Comparison of ENCODE assay signal across 19 cellular contexts in the genomic region with DNA sequence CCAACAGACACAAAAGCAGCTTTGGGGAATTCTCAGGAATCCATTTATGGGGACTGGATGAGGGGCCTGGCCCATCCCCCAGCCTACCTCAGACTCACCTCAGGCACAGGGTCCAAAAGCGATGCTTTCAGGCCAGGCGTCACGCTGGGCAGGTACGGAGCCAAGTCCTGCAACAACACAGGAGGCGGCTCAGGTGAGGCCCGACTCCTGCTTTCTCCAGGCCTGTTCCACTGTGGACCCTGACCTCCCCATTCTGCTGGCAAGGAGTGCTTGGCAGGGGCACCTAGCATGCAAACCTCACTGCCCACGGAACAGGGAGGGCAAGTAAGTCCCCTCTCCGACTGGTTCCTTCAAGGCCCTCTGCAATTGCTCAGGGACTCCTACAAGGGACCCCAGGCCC. TPM values are rescaled to one million over a fixed set of nuclear protein-coding genes. Genes with fewer than 3 reads are reported as not detected.
DNase-seq lines count a peak whose midpoint lies in the region; ATAC-seq, FAIRE-seq and TF ChIP-seq lines count a peak whose summit lies in the region.
"Had no signal": no experiment of that assay in that cellular context is flagged by ENCODE, and none has a peak within 500 bp of the region (broad histone marks: within the 10 kb centered on the region; RNA-seq: fewer than 3 reads in every experiment).

No MANE protein-coding gene starts in this region.

- 0 out of 2 replicates have a peak, but pooled peaks have one; percentile 16 for TF ChIP-seq POLR2A in K562 (conservative IDR thresholded peaks at IDR 0.05)

- H3K27ac ChIP-seq in 22Rv1 (0 out of 2 replicates have a peak overlapping the region, but pooled peaks have one; percentile 88), K562 (ENCODE audit: extremely low read depth, low read depth, low read length) (no peak overlapping the region), neuronal stem cell (replicated peaks; ENCODE audit: low read length) (no peak overlapping the region), neural progenitor cell (no peak overlapping the region)
- H3K27ac ChIP-seq: GM23248 had no signal

- H2BK120ac ChIP-seq in neuronal stem cell (ENCODE audit: low read depth, low read length), result no peak overlapping the region

- H3K27me3 ChIP-seq in K562 (ENCODE audit: control insufficient read depth in 2 of 2, insufficient read depth in 2 of 2, low read length in 2 of 2), result no peaks in the 10 kb centered on the region
- H3K27me3 ChIP-seq in neuronal stem cell (ENCODE audit: control insufficient read depth in 3 of 3, insufficient read depth in 3 of 3, low read depth in 1 of 3, low read length in 3 of 3), result no peaks in the 10 kb centered on the region
- H3K27me3 ChIP-seq in neural progenitor cell, result no peaks in the 10 kb centered on the region

- H3K79me2 ChIP-seq in K562 (ENCODE audit: control insufficient read depth, insufficient read depth, low read length), result no peaks in the 10 kb centered on the region
- H3K79me2 ChIP-seq in neural progenitor cell (ENCODE audit: low read depth), result no peaks in the 10 kb centered on the region

- H3K79me1 ChIP-seq in neuronal stem cell (ENCODE audit: low read depth, low read length), result peaks cover 7% of the 10 kb centered on the region

- no peak overlapping the region for H3K14ac ChIP-seq in neuronal stem cell (ENCODE audit: low read length)

- H3K27ac Mint-ChIP-seq in neural progenitor cell, result no peak overlapping the region

- peaks cover 2% of the 10 kb centered on the region for H3K27me3 Mint-ChIP-seq in neural progenitor cell (ENCODE audit: insufficient read depth, low read depth)
- H3K27me3 Mint-ChIP-seq: CD4-positive, alpha-beta memory T cell had no signal

- in situ Hi-C loops in K562 (cut with MboI), result no loop called here

- peaks cover 36% of the 10 kb centered on the region for H3K36me3 Mint-ChIP-seq in neural progenitor cell

- no peak overlapping the region for H4K8ac ChIP-seq in neuronal stem cell (ENCODE audit: low read depth, low read length)

- no peaks in the 10 kb centered on the region for H3K9me3 Mint-ChIP-seq in neural progenitor cell
- H3K9me3 Mint-ChIP-seq: CD4-positive, alpha-beta memory T cell had no signal

- CTCF ChIA-PET in K562 (lab: Yijun Ruan, JAX; ENCODE audit: low intra/inter-chr PET ratio), result no interaction called here

- no peak for DNase-seq in K562 (ENCODE audit: extremely low read depth in 1 of 4, low spot score in 3 of 4)
- DNase-seq in left lobe of liver (ENCODE audit: low spot score), result peak; percentile 83
- DNase-seq in neuronal stem cell (ENCODE audit: low spot score), result no peak
- DNase-seq in glomerular visceral epithelial cell (ENCODE audit: extremely low spot score), result no peak
- DNase-seq in neural progenitor cell (ENCODE audit: low spot score), result no peak
- DNase-seq: C1 segment of cervical spinal cord; Calu3; CD4-positive, alpha-beta memory T cell; COR-L47; DMS53; DMS79 treated with DMSO at 0.1 percent for 48 hours; GF-D8; GM23248; H7; HCEC 1CT had no signal

- H3K4me3 Mint-ChIP-seq in neural progenitor cell, result no peak overlapping the region
- H3K4me3 Mint-ChIP-seq: CD4-positive, alpha-beta memory T cell had no signal

- no peaks in the 10 kb centered on the region for H3K4me1 ChIP-seq in K562 (replicated peaks in 1 of 2; ENCODE audit: control insufficient read depth in 2 of 2, insufficient read depth in 2 of 2, low read length in 2 of 2)
- H3K4me1 ChIP-seq in neuronal stem cell (ENCODE audit: control insufficient read depth in 2 of 2, insufficient read depth in 1 of 2, low read depth in 1 of 2, low read length in 2 of 2), result no peaks in the 10 kb centered on the region
- no peaks in the 10 kb centered on the region for H3K4me1 ChIP-seq in neural progenitor cell

- no peak for TF ChIP-seq RAD21 in K562 (CRISPR knock-in tag; conservative IDR thresholded peaks at IDR 0.05 in 1 of 2, IDR thresholded peaks at IDR 0.05 in 1 of 2)

- H3F3A ChIP-seq in neural progenitor cell (ENCODE audit: low read depth), result no peaks in the 10 kb centered on the region

- H3K4me3 ChIP-seq in K562 (no peak overlapping the region), neuronal stem cell (ENCODE audit: low read length in 2 of 2) (peak overlapping the region in 1 of 2 donors; percentile 48), neural progenitor cell (no peak overlapping the region)
- H3K4me3 ChIP-seq: GM23248 had no signal

- H2AK5ac ChIP-seq in neuronal stem cell (ENCODE audit: low read depth, low read length), result no peak overlapping the region

- no peak for TF ChIP-seq EP300 in K562 (IDR thresholded peaks at IDR 0.05; ENCODE audit: low read length)

- no peak overlapping the region for H3K4ac ChIP-seq in neuronal stem cell (ENCODE audit: low read length)

- H3K18ac ChIP-seq in neuronal stem cell (ENCODE audit: low read length), result no peak overlapping the region

- WGBS in K562 (ENCODE audit: insufficient coverage, low coverage, missing lambda C conversion rate), result 99% methylated on average over 8 of the region's 8 CpGs
- WGBS in neuronal stem cell (ENCODE audit: extremely low coverage in 2 of 2, insufficient read length in 2 of 2, insufficient replicate concordance in 1 of 2), 2 donors, result no CpG with 5 or more reads among the region's 8 CpGs

- TF ChIP-seq CTCF in 22Rv1 (IDR thresholded peaks at IDR 0.05) (no peak), K562 (IDR thresholded peaks at IDR 0.05 in 2 of 3, conservative IDR thresholded peaks at IDR 0.05 in 1 of 3; ENCODE audit: insufficient read depth in 2 of 3, low read depth in 1 of 3, low read length in 3 of 3) (no peak), neural progenitor cell (IDR thresholded peaks at IDR 0.05) (no peak)

- POLR2A ChIA-PET in K562 (lab: Yijun Ruan, JAX), result no interaction called here

- H4K20me1 ChIP-seq in K562 (replicated peaks; ENCODE audit: control insufficient read depth, insufficient read depth, low read length), result no peaks in the 10 kb centered on the region
- no peaks in the 10 kb centered on the region for H4K20me1 ChIP-seq in neural progenitor cell (ENCODE audit: low read depth)

- peaks cover 3% of the 10 kb centered on the region for H3K9me1 ChIP-seq in K562 (ENCODE audit: control insufficient read depth, insufficient read depth, low read length)

- no peak for FAIRE-seq in K562 (lab: Jason Lieb, UNC)
- FAIRE-seq: GM12892, H1 had no signal

- no peak overlapping the region for H3K4me2 ChIP-seq in K562 (ENCODE audit: insufficient read depth, low read length)
- H3K4me2 ChIP-seq in neuronal stem cell (ENCODE audit: insufficient read depth, low read length, poor library complexity, severe bottlenecking), result no peak overlapping the region
- H3K4me2 ChIP-seq in neural progenitor cell, result no peak overlapping the region

- no peak overlapping the region for H2BK5ac ChIP-seq in neuronal stem cell (ENCODE audit: low read length)

- H3K36me3 ChIP-seq in K562 (ENCODE audit: control insufficient read depth, insufficient read depth, low read length) (peaks cover 97% of the 10 kb centered on the region), neuronal stem cell (replicated peaks in 1 of 2; ENCODE audit: control insufficient read depth in 2 of 2, insufficient read depth in 2 of 2, low read length in 2 of 2) (peaks cover 64 to 100% of the 10 kb centered on the region in 2 donors), neural progenitor cell (no peaks in the 10 kb centered on the region)

- intact Hi-C loops in K562 (cut with micrococcal nuclease), result no loop called here

- peak overlapping the region; percentile 83 for H3K23ac ChIP-seq in neuronal stem cell (ENCODE audit: low read depth, low read length, poor library complexity)

- BruUV-seq in K562 (replicated peaks; lab: Mats Ljungman, UMichigan), result no TSS peak

- H2BK12ac ChIP-seq in neuronal stem cell (ENCODE audit: low read length), result no peak overlapping the region

- H3K4me1 Mint-ChIP-seq in neural progenitor cell, result no peaks in the 10 kb centered on the region
- H3K4me1 Mint-ChIP-seq: CD4-positive, alpha-beta memory T cell had no signal

- H3K9ac ChIP-seq in K562 (ENCODE audit: insufficient read depth in 1 of 2, low read depth in 2 of 2, low read length in 2 of 2) (no peak overlapping the region), neuronal stem cell (ENCODE audit: low read depth, low read length, poor library complexity) (no peak overlapping the region), neural progenitor cell (no peak overlapping the region)
- H3K9ac ChIP-seq: GM23248 had no signal

- ATAC-seq in K562 (no peak), left lobe of liver (peak; percentile 95), HG02885 (IDR thresholded peaks at IDR 0.05; ENCODE audit: poor library complexity, unreplicated experiment) (no peak)

- H2BK15ac ChIP-seq in neuronal stem cell (ENCODE audit: low read length), result no peak overlapping the region

- H2AFZ ChIP-seq in K562 (ENCODE audit: low read depth, low read length) (no peak overlapping the region), neuronal stem cell (ENCODE audit: low read length) (no peak overlapping the region), neural progenitor cell (replicated peaks) (no peak overlapping the region)
- H2AFZ ChIP-seq: GM23248 had no signal

- H3K9me3 ChIP-seq in K562 (replicated peaks; ENCODE audit: control insufficient read depth, insufficient read depth, low read depth, low read length) (no peaks in the 10 kb centered on the region), neuronal stem cell (replicated peaks in 1 of 2; ENCODE audit: control insufficient read depth in 2 of 2, insufficient read depth in 1 of 2, low read depth in 1 of 2, low read length in 2 of 2) (peaks cover 0 to 2% of the 10 kb centered on the region in 2 donors), neural progenitor cell (ENCODE audit: low read depth) (no peaks in the 10 kb centered on the region)

- no peak overlapping the region for H4K91ac ChIP-seq in neuronal stem cell (ENCODE audit: low read depth, low read length, poor library complexity)

RNA-seq across cellular contexts. Expression of gene RAB35, which starts 28.6 kb away (rescaled TPM):
- 15.2 and 30.6 TPM in 2 replicates for total RNA-seq in K562 (2011; cell fraction: chromatin; rRNA removed; ENCODE audit: low replicate concordance)
- 19.2 and 20.5 TPM in 2 replicates for total RNA-seq in K562 (2011; cell fraction: nucleolus; rRNA removed)
- total RNA-seq in K562 (2011; cell fraction: nucleoplasm; rRNA removed), result 14.8 and 17.9 TPM in 2 replicates
- 38.9 and 47.9 TPM in 2 replicates for total RNA-seq in K562 (2014; rRNA removed)
- total RNA-seq in K562 (2014; rRNA removed; fragmentation: Illumina TruSeq; extraction: Trizol), result 19.5 and 22.9 TPM in 2 replicates
- total RNA-seq in K562 (2015; rRNA removed; fragmentation: Illumina TruSeq; extraction: Trizol), result 36.0 and 36.6 TPM in 2 replicates
- 66.8 and 76.3 TPM in 2 replicates for total RNA-seq in K562 (2021)
- 32.4 and 45.4 TPM in 2 replicates for polyA plus RNA-seq in K562 (2011; rRNA removed)
- polyA plus RNA-seq in K562 (2011; cell fraction: cytosol; rRNA removed), result 39.4 and 72.9 TPM in 2 replicates
- polyA plus RNA-seq in K562 (2011; cell fraction: nucleus; rRNA removed), result 23.4 and 33.0 TPM in 2 replicates
- polyA plus RNA-seq in K562 (2012), result 42.4 and 50.7 TPM in 2 replicates
- 42.0 and 54.4 TPM in 2 replicates for polyA plus RNA-seq in K562 (2014; fragmentation: Illumina TruSeq; extraction: Trizol)
- under 1 TPM; 0.65 to 0.94 TPM for polyA plus RNA-seq in K562 (2014; fragmentation: Nextera tagmentation; extraction: Ambion mirVana)
- 49.1 and 50.6 TPM in 2 replicates for polyA plus RNA-seq in K562 (2014; rRNA removed)
- polyA minus RNA-seq in K562 (2011; rRNA and poly(A)+ RNA removed), result 50.9 and 115 TPM in 2 replicates
- 29.8 and 41.0 TPM in 2 replicates for polyA minus RNA-seq in K562 (2011; cell fraction: cytosol; rRNA and poly(A)+ RNA removed)
- polyA minus RNA-seq in K562 (2011; cell fraction: nucleus; rRNA and poly(A)+ RNA removed), result 6.7 and 6.9 TPM in 2 replicates
- total RNA-seq in left lobe of liver, result 16.1 TPM
- polyA plus RNA-seq in neuronal stem cell (2013, experiment 1 of 2), result 26.6 TPM
- polyA plus RNA-seq in neuronal stem cell (2013, experiment 2 of 2), result 25.6 TPM
- total RNA-seq in neural progenitor cell (ENCODE audit: low replicate concordance), result 17.5 and 24.5 TPM in 2 replicates

RNA-seq across cellular contexts. Expression of gene GCN1, which starts 49.4 kb away (rescaled TPM):
- total RNA-seq in K562 (2011; cell fraction: chromatin; rRNA removed; ENCODE audit: low replicate concordance), result 689 and 1,391 TPM in 2 replicates
- total RNA-seq in K562 (2011; cell fraction: nucleolus; rRNA removed), result 533 and 578 TPM in 2 replicates
- total RNA-seq in K562 (2011; cell fraction: nucleoplasm; rRNA removed), result 336 and 477 TPM in 2 replicates
- total RNA-seq in K562 (2014; rRNA removed) (96.4 and 124 TPM in 2 replicates), K562 (2014; rRNA removed; fragmentation: Illumina TruSeq; extraction: Trizol) (48.2 and 49.7 TPM in 2 replicates), K562 (2015; rRNA removed; fragmentation: Illumina TruSeq; extraction: Trizol) (51.5 and 54.4 TPM in 2 replicates), K562 (2021) (172 and 190 TPM in 2 replicates), left lobe of liver (42.7 TPM), neural progenitor cell (ENCODE audit: low replicate concordance) (60.9 and 74.3 TPM in 2 replicates)
- polyA plus RNA-seq in K562 (2011; rRNA removed) (51.7 and 78.4 TPM in 2 replicates), K562 (2014; fragmentation: Illumina TruSeq; extraction: Trizol) (81.4 and 108 TPM in 2 replicates), K562 (2014; fragmentation: Nextera tagmentation; extraction: Ambion mirVana) (10 to 100 TPM; 11.9 to 18.2 TPM), K562 (2014; rRNA removed) (78.4 and 94.0 TPM in 2 replicates)
- 52.9 and 58.6 TPM in 2 replicates for polyA plus RNA-seq in K562 (2011; cell fraction: cytosol; rRNA removed)
- polyA plus RNA-seq in K562 (2011; cell fraction: nucleus; rRNA removed), result 319 and 415 TPM in 2 replicates
- 82.4 and 85.4 TPM in 2 replicates for polyA plus RNA-seq in K562 (2012)
- 168 and 179 TPM in 2 replicates for polyA minus RNA-seq in K562 (2011; rRNA and poly(A)+ RNA removed)
- 131 and 132 TPM in 2 replicates for polyA minus RNA-seq in K562 (2011; cell fraction: cytosol; rRNA and poly(A)+ RNA removed)
- polyA minus RNA-seq in K562 (2011; cell fraction: nucleus; rRNA and poly(A)+ RNA removed), result 176 and 241 TPM in 2 replicates
- polyA plus RNA-seq in neuronal stem cell (2013, experiment 1 of 2), result 20.7 TPM
- polyA plus RNA-seq in neuronal stem cell (2013, experiment 2 of 2), result 19.8 TPM

RNA-seq across cellular contexts. Expression of gene RPLP0, which starts 55.7 kb away (rescaled TPM):
- total RNA-seq in K562 (2011; cell fraction: chromatin; rRNA removed; ENCODE audit: low replicate concordance), result 1,112 and 2,318 TPM in 2 replicates
- total RNA-seq in K562 (2011; cell fraction: nucleolus; rRNA removed), result 2,659 and 3,037 TPM in 2 replicates
- total RNA-seq in K562 (2011; cell fraction: nucleoplasm; rRNA removed), result 2,953 and 5,147 TPM in 2 replicates
- 4,900 and 6,436 TPM in 2 replicates for total RNA-seq in K562 (2014; rRNA removed)
- 3,191 and 3,833 TPM in 2 replicates for total RNA-seq in K562 (2014; rRNA removed; fragmentation: Illumina TruSeq; extraction: Trizol)
- total RNA-seq in K562 (2015; rRNA removed; fragmentation: Illumina TruSeq; extraction: Trizol), result 3,802 and 3,820 TPM in 2 replicates
- total RNA-seq in K562 (2021), result 3,845 and 4,075 TPM in 2 replicates
- 7,931 and 10,886 TPM in 2 replicates for polyA plus RNA-seq in K562 (2011; rRNA removed)
- 11,423 and 15,718 TPM in 2 replicates for polyA plus RNA-seq in K562 (2011; cell fraction: cytosol; rRNA removed)
- 3,653 and 4,979 TPM in 2 replicates for polyA plus RNA-seq in K562 (2011; cell fraction: nucleus; rRNA removed)
- 4,990 and 8,357 TPM in 2 replicates for polyA plus RNA-seq in K562 (2012)
- polyA plus RNA-seq in K562 (2014; fragmentation: Illumina TruSeq; extraction: Trizol), result 5,372 and 5,510 TPM in 2 replicates
- 1,000 to 10,000 TPM; 6,875 to 7,674 TPM for polyA plus RNA-seq in K562 (2014; fragmentation: Nextera tagmentation; extraction: Ambion mirVana)
- 6,483 and 6,682 TPM in 2 replicates for polyA plus RNA-seq in K562 (2014; rRNA removed)
- polyA minus RNA-seq in K562 (2011; rRNA and poly(A)+ RNA removed), result 5,001 and 5,431 TPM in 2 replicates
- 2,569 and 3,110 TPM in 2 replicates for polyA minus RNA-seq in K562 (2011; cell fraction: cytosol; rRNA and poly(A)+ RNA removed)
- 738 and 1,257 TPM in 2 replicates for polyA minus RNA-seq in K562 (2011; cell fraction: nucleus; rRNA and poly(A)+ RNA removed)
- 743 TPM for total RNA-seq in left lobe of liver
- polyA plus RNA-seq in neuronal stem cell (2013, experiment 1 of 2), result 4,689 TPM
- 4,697 TPM for polyA plus RNA-seq in neuronal stem cell (2013, experiment 2 of 2)
- total RNA-seq in neural progenitor cell (ENCODE audit: low replicate concordance), result 7,069 and 9,364 TPM in 2 replicates
